In the genomic region with DNA sequence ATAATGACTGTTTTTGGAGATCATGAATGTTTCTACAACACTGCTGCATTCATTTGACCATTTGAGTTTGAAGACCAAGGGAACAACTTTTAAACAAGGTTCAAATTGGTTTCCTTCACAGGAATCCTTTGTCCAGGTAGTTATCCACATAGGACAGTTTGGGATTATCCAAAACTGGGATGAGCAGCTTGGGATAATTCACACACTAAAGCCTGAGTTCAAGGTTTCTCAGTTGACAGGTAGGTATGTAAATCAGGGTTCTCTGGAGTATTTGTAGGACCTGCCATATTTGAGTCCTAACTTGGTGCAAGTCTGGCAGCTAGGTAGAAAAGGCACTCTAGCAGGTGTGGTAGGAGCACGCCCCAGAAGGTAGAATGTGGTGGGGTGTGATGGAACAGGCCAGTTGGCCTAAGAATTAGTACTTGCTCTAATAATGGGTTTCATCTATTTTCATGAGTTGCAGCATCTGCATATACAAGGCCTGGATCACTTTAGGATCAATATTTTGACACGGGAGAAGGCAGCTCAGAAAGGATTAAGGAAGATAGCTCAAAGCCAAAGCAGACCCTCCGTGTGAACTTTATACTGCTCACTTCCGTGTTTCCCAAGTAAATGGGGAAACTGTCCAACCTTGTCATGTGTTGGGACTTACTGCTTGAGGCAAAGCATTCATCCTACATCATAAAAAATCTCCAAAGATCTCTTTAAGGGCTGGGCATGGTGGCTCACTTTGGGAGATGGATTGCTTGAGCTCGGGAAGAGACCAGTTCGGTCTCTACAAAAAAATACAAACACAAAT, we compare ENCODE assay signal across 10 cellular contexts. TPM values are rescaled to one million over a fixed set of nuclear protein-coding genes. Genes with fewer than 3 reads are reported as not detected.
DNase-seq lines count a peak whose midpoint lies in the region; ATAC-seq and TF ChIP-seq lines count a peak whose summit lies in the region.
"Had no signal": no experiment of that assay in that cellular context is flagged by ENCODE, and none has a peak within 500 bp of the region (broad histone marks: within the 10 kb centered on the region; RNA-seq: fewer than 3 reads in every experiment).

No MANE protein-coding gene starts in this region.

- H4K8ac ChIP-seq in IMR-90 (ENCODE audit: low read depth in 2 of 2, low read length in 2 of 2), result no peak overlapping the region

- H3K4me2 ChIP-seq in IMR-90 (ENCODE audit: low read depth, low read length), result no peak overlapping the region

- H3K27ac ChIP-seq in IMR-90 (ENCODE audit: insufficient read depth, low read length), result no peak overlapping the region
- H3K27ac ChIP-seq: WERI-Rb-1 had no signal

- peaks cover 7% of the 10 kb centered on the region; the same call in 1 of the 2 replicates for H3K9me1 ChIP-seq in IMR-90 (ENCODE audit: insufficient read depth, low read length)

- intact Hi-C loops in IMR-90 (cut with micrococcal nuclease), result no loop called here

- H3K4me1 Mint-ChIP-seq in nephron, result peaks cover 20% of the 10 kb centered on the region

- dilution Hi-C loops in IMR-90 (cut with HindIII; ENCODE audit: low sequenced_read_pairs, unreplicated experiment), result no loop called here

- WGBS in IMR-90 (ENCODE audit: extremely low coverage in 2 of 2, insufficient read length in 1 of 2), 2 experiments, result no CpG with 5 or more reads among the region's 6 CpGs

- H3K4me3 ChIP-seq in IMR-90 (ENCODE audit: insufficient read depth, low read depth, low read length), result no peak overlapping the region

- in situ Hi-C loops in IMR-90 (cut with MboI; ENCODE audit: low sequenced_read_pairs), result no loop called here

- no peaks in the 10 kb centered on the region for H3K27me3 ChIP-seq in IMR-90 (ENCODE audit: control insufficient read depth, insufficient read depth, low read length)

- no peak for ATAC-seq in IMR-90 (ENCODE audit: low read depth)
- ATAC-seq in HG03095 (IDR thresholded peaks at IDR 0.05; ENCODE audit: unreplicated experiment), result no peak
- ATAC-seq in HG02884 (IDR thresholded peaks at IDR 0.05; ENCODE audit: unreplicated experiment), result no peak
- ATAC-seq in HG03521 (IDR thresholded peaks at IDR 0.05; ENCODE audit: unreplicated experiment), result no peak

- BruUV-seq in IMR-90 (replicated peaks; lab: Mats Ljungman, UMichigan), result no TSS peak

- H4K91ac ChIP-seq in IMR-90 (ENCODE audit: insufficient read depth, low read depth, low read length), result no peak overlapping the region

- H3K4me1 ChIP-seq in IMR-90 (ENCODE audit: control insufficient read depth, insufficient read depth, low read length), result peaks cover 6% of the 10 kb centered on the region; the same call in 1 of the 2 replicates

- H3K79me1 ChIP-seq in IMR-90 (ENCODE audit: low read depth in 1 of 2, low read length in 2 of 2), result peaks cover 13 to 35% of the 10 kb centered on the region in 2 experiments

- DNase-seq in DMS 273 (lab: John Stamatoyannopoulos, UW; ENCODE audit: unreplicated experiment) (peak; percentile 56), DMS 273 treated with DMSO at 0.1 percent for 48 hours (lab: John Stamatoyannopoulos, UW) (no peak), IMR-90 (no peak)
- DNase-seq in activated T-cell treated with anti-CD3 and anti-CD28 coated beads, Interleukin-2, amount 50 U/mL, for 48 hours, result peak; percentile 63 to 64
- DNase-seq: 8988T, WERI-Rb-1 had no signal

- H2BK20ac ChIP-seq in IMR-90 (ENCODE audit: low read depth, low read length), result no peak overlapping the region

- CTCF ChIA-PET in IMR-90 (lab: Yijun Ruan, JAX), result interaction anchor here (0.5 kb wide), 1 partner anchor 20 kb away, joined by 5 read pairs; no protein-coding TSS in a partner anchor

- H3K4ac ChIP-seq in IMR-90 (ENCODE audit: low read depth, low read length), result no peak overlapping the region

- H3K36me3 ChIP-seq in IMR-90 (ENCODE audit: control insufficient read depth, insufficient read depth, low read length), result peaks cover 47% of the 10 kb centered on the region

- H4K5ac ChIP-seq in IMR-90 (ENCODE audit: low read depth, low read length), result no peak overlapping the region

- H3K9me3 ChIP-seq in IMR-90 (ENCODE audit: control insufficient read depth, insufficient read depth, low read length), result no peaks in the 10 kb centered on the region

- POLR2A ChIA-PET in IMR-90 (lab: Charles Lee; ENCODE audit: unreplicated experiment), result interaction anchor here (0.5 kb wide), 1 partner anchor 311 kb away, joined by 13 read pairs; no protein-coding TSS in a partner anchor

- H3K36me3 Mint-ChIP-seq in nephron (ENCODE audit: low read depth), result peaks cover 43% of the 10 kb centered on the region

- H3K4me3 Mint-ChIP-seq in nephron, result peak overlapping the region in 2 of 3 experiments; percentile 3 to 15

- H2BK5ac ChIP-seq in IMR-90 (ENCODE audit: low read depth, low read length, poor library complexity, severe bottlenecking), result no peak overlapping the region

- TF ChIP-seq RAD21 in IMR-90 (IDR thresholded peaks at IDR 0.05; ENCODE audit: low read length), result no peak

- no peak for TF ChIP-seq POLR2A in IMR-90 (IDR thresholded peaks at IDR 0.05; ENCODE audit: low read depth, low read length)

- H2BK120ac ChIP-seq in IMR-90 (ENCODE audit: low read depth, low read length), result no peak overlapping the region

- no peak overlapping the region for H3K56ac ChIP-seq in IMR-90 (ENCODE audit: extremely low read depth, insufficient read depth, low read length)

- 0 out of 2 replicates have a peak overlapping the region, but pooled peaks have one; percentile 23 for H3K23ac ChIP-seq in IMR-90 (ENCODE audit: low read depth, low read length)

- H3K9ac ChIP-seq in IMR-90 (ENCODE audit: low read depth, low read length), result no peak overlapping the region

- no peak overlapping the region for H2AK9ac ChIP-seq in IMR-90 (replicated peaks; ENCODE audit: low read depth, low read length, poor library complexity)

- peaks cover 44% of the 10 kb centered on the region for H4K20me1 ChIP-seq in IMR-90 (ENCODE audit: insufficient read depth, low read length)

- H3K27me3 Mint-ChIP-seq in nephron (ENCODE audit: low read depth), result peaks cover 5% of the 10 kb centered on the region

- no peak overlapping the region for H3K18ac ChIP-seq in IMR-90 (ENCODE audit: low read depth, low read length)

- no peak overlapping the region for H3K27ac Mint-ChIP-seq in nephron

- TF ChIP-seq CTCF in IMR-90 (conservative IDR thresholded peaks at IDR 0.05; ENCODE audit: low read depth, low read length), result no peak
- no peak for TF ChIP-seq CTCF in nephron (IDR thresholded peaks at IDR 0.05; ENCODE audit: unreplicated experiment in 3 of 3)

- H3K14ac ChIP-seq in IMR-90 (replicated peaks; ENCODE audit: low read depth, low read length), result no peak overlapping the region

- H2AFZ ChIP-seq in IMR-90 (replicated peaks; ENCODE audit: low read length, poor library complexity), result no peak overlapping the region

- H3K9me3 Mint-ChIP-seq in nephron, result no peaks in the 10 kb centered on the region

- H2AK5ac ChIP-seq in IMR-90 (ENCODE audit: low read depth, low read length), result no peak overlapping the region

- no peak overlapping the region for H2BK15ac ChIP-seq in IMR-90 (ENCODE audit: low read depth, low read length)

TF ChIP-seq in IMR-90, 13 proteins besides CTCF, POLR2A, EP300 and RAD21:
- TF ChIP-seq SMC3 (IDR thresholded peaks at IDR 0.05; ENCODE audit: low read depth, low read length) (no peak), MXI1 (IDR thresholded peaks at IDR 0.05; ENCODE audit: borderline replicate concordance, low read depth, low read length) (no peak), BHLHE40 (IDR thresholded peaks at IDR 0.05; ENCODE audit: low read depth, low read length) (no peak), CHD1 (IDR thresholded peaks at IDR 0.05; ENCODE audit: low read depth, low read length) (no peak), CEBPB (IDR thresholded peaks at IDR 0.05; ENCODE audit: low read depth, low read length) (no peak)

RNA-seq across cellular contexts. Expression of gene RAB42, which starts 14.1 kb away (rescaled TPM):
- 0.83 and 0.90 TPM in 2 replicates for total RNA-seq in IMR-90 (2012; rRNA removed)
- 0.36 and 0.77 TPM in 2 replicates for polyA plus RNA-seq in IMR-90 (2012; rRNA removed)
- 0.66 and 1.3 TPM in 2 replicates for polyA plus RNA-seq in IMR-90 (2012; cell fraction: cytosol; rRNA removed)
- 0.22 and 0.24 TPM in 2 replicates for polyA plus RNA-seq in IMR-90 (2012; cell fraction: nucleus; rRNA removed; ENCODE audit: low replicate concordance)

RNA-seq across cellular contexts. Expression of gene TRNAU1AP, which starts 25.1 kb away (rescaled TPM):
- 23.8 and 25.3 TPM in 2 replicates for total RNA-seq in IMR-90 (2012; rRNA removed)
- polyA plus RNA-seq in IMR-90 (2012; rRNA removed), result 23.3 and 24.1 TPM in 2 replicates
- polyA plus RNA-seq in IMR-90 (2012; cell fraction: cytosol; rRNA removed), result 10.5 and 14.8 TPM in 2 replicates
- 16.6 and 42.3 TPM in 2 replicates for polyA plus RNA-seq in IMR-90 (2012; cell fraction: nucleus; rRNA removed; ENCODE audit: low replicate concordance)

Comparison
In these comparisons a context has a peak if more than half of its experiments do, and no peak if none do; other contexts are left out.
1. DNase-seq: peak in DMS 273 (single experiment) and activated T-cell treated with anti-CD3 and anti-CD28 coated beads, Interleukin-2, amount 50 U/mL, for 48 hours (2 of 2); none in DMS 273 treated with DMSO at 0.1 percent for 48 hours (single experiment) and IMR-90 (single experiment).